8 cellular contexts compared by ENCODE assay signal in genomic region chr1:155134858-155135415, GRCh38.
A peak's percentile ranks its signal among the peaks of the same experiment; 100 is the strongest.
DNase-seq lines count a peak whose midpoint lies in the region; ATAC-seq and TF ChIP-seq lines count a peak whose summit lies in the region.

No MANE protein-coding gene starts in this region.

- peak overlapping the region; percentile 98 for H3K4me3 ChIP-seq in Loucy (ENCODE audit: low read length, poor library complexity, severe bottlenecking)
- peak overlapping the region; percentile 83 for H3K4me3 ChIP-seq in astrocyte of the spinal cord (ENCODE audit: low read depth, low read length)
- peak overlapping the region; percentile 54; the same call in 1 of the 2 replicates for H3K4me3 ChIP-seq in iPS DF 6.9 (ENCODE audit: low read length)
- peak overlapping the region; percentile 85 for H3K4me3 ChIP-seq in retinal pigment epithelial cell (ENCODE audit: low read length)

- H3F3A ChIP-seq in Loucy (ENCODE audit: low read depth): no peaks in the 10 kb centered on the region

- H3K79me2 ChIP-seq in Loucy (ENCODE audit: insufficient read depth, low read length): peaks cover 39% of the 10 kb centered on the region

- peak overlapping the region; percentile 98 for H3K4me2 ChIP-seq in Loucy (ENCODE audit: low read depth, low read length, poor library complexity, severe bottlenecking)

- peak; percentile 91 for DNase-seq in GM03348 (ENCODE audit: low spot score)
- DNase-seq in SW 1271 (lab: John Stamatoyannopoulos, UW): peak; percentile 89 to 92
- DNase-seq in astrocyte of the spinal cord (ENCODE audit: low read depth, low spot score): peak; percentile 95
- no peak for DNase-seq in iPS DF 6.9 (ENCODE audit: low read depth, low spot score)
- peak; percentile 91 for DNase-seq in retinal pigment epithelial cell (ENCODE audit: low read depth)

- H3K36me3 ChIP-seq in Loucy (ENCODE audit: insufficient read depth, low read length) (no peaks in the 10 kb centered on the region), iPS DF 6.9 (ENCODE audit: control insufficient read depth, insufficient read depth, low read length) (no peaks in the 10 kb centered on the region)

- no CpG with 5 or more reads among the region's 18 CpGs for WGBS in iPS DF 6.9 (ENCODE audit: insufficient coverage, insufficient read length)

- H3K9me3 ChIP-seq in Loucy (ENCODE audit: insufficient read depth, low read depth, low read length) (no peaks in the 10 kb centered on the region), iPS DF 6.9 (ENCODE audit: control insufficient read depth, insufficient read depth, low read length) (no peaks in the 10 kb centered on the region)

- peaks cover 21% of the 10 kb centered on the region for H3K4me1 ChIP-seq in Loucy (ENCODE audit: insufficient read depth, low read length, poor library complexity, severe bottlenecking)
- peaks cover 5% of the 10 kb centered on the region for H3K4me1 ChIP-seq in iPS DF 6.9 (ENCODE audit: control insufficient read depth, insufficient read depth, low read length)

- ATAC-seq in GM19463 (IDR thresholded peaks at IDR 0.05; ENCODE audit: unreplicated experiment) (no peak), GM21515 (IDR thresholded peaks at IDR 0.05; ENCODE audit: unreplicated experiment) (no peak)

- no peaks in the 10 kb centered on the region for H3K9me2 ChIP-seq in Loucy (replicated peaks; ENCODE audit: low read depth, low read length)

- H3K9ac ChIP-seq in Loucy (ENCODE audit: low read depth, low read length, poor library complexity, severe bottlenecking): peak overlapping the region; percentile 95

- H3K27ac ChIP-seq in iPS DF 6.9 (ENCODE audit: low read length): no peak overlapping the region

- H2AFZ ChIP-seq in Loucy (ENCODE audit: low read length): peak overlapping the region; percentile 89

- no peaks in the 10 kb centered on the region for H3K27me3 ChIP-seq in Loucy (ENCODE audit: insufficient read depth, low read length, poor library complexity, severe bottlenecking)
- H3K27me3 ChIP-seq in iPS DF 6.9 (ENCODE audit: control insufficient read depth, insufficient read depth, low read length): no peaks in the 10 kb centered on the region

- peaks cover 8% of the 10 kb centered on the region for H4K20me1 ChIP-seq in Loucy (ENCODE audit: insufficient read depth, low read length, poor library complexity, severe bottlenecking)

- TF ChIP-seq CTCF in Loucy (conservative IDR thresholded peaks at IDR 0.05; ENCODE audit: low read length) (no peak), astrocyte of the spinal cord (IDR thresholded peaks at IDR 0.05; ENCODE audit: low read depth, low read length) (no peak), retinal pigment epithelial cell (conservative IDR thresholded peaks at IDR 0.05; ENCODE audit: low read depth, low read length) (no peak)

- in situ Hi-C loops in astrocyte of the spinal cord (cut with HindIII; ENCODE audit: low sequenced_read_pairs): no loop called here
